ENCODE assay signal across 1 cellular context in the genomic region with DNA sequence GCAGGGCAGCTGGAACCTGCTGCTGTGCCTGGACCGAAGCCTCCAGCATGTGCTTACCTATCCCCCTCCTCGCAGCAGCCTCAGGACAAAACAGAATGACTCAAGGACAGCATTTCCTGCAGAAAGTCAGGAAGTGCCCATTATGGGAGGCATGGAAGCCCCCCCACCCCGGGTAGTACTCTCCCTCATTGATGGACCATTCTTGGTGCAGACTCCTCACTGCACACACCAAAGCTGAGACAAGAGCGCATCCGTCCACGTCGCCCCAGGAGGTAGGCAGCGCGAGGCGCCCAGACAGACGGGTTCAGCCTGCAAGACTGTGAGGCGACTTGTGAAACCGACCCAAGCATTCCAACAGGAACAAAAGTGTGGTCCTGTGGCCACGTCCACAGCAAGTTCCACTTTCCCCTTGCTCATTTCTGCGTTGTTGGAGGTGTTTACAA.
TF ChIP-seq lines count a peak whose summit lies in the region.

No MANE protein-coding gene starts in this region.

TF ChIP-seq in GM23338, 12 proteins besides CTCF, POLR2A, EP300 and RAD21 (continued from another document):
- TF ChIP-seq, protein P1, sequence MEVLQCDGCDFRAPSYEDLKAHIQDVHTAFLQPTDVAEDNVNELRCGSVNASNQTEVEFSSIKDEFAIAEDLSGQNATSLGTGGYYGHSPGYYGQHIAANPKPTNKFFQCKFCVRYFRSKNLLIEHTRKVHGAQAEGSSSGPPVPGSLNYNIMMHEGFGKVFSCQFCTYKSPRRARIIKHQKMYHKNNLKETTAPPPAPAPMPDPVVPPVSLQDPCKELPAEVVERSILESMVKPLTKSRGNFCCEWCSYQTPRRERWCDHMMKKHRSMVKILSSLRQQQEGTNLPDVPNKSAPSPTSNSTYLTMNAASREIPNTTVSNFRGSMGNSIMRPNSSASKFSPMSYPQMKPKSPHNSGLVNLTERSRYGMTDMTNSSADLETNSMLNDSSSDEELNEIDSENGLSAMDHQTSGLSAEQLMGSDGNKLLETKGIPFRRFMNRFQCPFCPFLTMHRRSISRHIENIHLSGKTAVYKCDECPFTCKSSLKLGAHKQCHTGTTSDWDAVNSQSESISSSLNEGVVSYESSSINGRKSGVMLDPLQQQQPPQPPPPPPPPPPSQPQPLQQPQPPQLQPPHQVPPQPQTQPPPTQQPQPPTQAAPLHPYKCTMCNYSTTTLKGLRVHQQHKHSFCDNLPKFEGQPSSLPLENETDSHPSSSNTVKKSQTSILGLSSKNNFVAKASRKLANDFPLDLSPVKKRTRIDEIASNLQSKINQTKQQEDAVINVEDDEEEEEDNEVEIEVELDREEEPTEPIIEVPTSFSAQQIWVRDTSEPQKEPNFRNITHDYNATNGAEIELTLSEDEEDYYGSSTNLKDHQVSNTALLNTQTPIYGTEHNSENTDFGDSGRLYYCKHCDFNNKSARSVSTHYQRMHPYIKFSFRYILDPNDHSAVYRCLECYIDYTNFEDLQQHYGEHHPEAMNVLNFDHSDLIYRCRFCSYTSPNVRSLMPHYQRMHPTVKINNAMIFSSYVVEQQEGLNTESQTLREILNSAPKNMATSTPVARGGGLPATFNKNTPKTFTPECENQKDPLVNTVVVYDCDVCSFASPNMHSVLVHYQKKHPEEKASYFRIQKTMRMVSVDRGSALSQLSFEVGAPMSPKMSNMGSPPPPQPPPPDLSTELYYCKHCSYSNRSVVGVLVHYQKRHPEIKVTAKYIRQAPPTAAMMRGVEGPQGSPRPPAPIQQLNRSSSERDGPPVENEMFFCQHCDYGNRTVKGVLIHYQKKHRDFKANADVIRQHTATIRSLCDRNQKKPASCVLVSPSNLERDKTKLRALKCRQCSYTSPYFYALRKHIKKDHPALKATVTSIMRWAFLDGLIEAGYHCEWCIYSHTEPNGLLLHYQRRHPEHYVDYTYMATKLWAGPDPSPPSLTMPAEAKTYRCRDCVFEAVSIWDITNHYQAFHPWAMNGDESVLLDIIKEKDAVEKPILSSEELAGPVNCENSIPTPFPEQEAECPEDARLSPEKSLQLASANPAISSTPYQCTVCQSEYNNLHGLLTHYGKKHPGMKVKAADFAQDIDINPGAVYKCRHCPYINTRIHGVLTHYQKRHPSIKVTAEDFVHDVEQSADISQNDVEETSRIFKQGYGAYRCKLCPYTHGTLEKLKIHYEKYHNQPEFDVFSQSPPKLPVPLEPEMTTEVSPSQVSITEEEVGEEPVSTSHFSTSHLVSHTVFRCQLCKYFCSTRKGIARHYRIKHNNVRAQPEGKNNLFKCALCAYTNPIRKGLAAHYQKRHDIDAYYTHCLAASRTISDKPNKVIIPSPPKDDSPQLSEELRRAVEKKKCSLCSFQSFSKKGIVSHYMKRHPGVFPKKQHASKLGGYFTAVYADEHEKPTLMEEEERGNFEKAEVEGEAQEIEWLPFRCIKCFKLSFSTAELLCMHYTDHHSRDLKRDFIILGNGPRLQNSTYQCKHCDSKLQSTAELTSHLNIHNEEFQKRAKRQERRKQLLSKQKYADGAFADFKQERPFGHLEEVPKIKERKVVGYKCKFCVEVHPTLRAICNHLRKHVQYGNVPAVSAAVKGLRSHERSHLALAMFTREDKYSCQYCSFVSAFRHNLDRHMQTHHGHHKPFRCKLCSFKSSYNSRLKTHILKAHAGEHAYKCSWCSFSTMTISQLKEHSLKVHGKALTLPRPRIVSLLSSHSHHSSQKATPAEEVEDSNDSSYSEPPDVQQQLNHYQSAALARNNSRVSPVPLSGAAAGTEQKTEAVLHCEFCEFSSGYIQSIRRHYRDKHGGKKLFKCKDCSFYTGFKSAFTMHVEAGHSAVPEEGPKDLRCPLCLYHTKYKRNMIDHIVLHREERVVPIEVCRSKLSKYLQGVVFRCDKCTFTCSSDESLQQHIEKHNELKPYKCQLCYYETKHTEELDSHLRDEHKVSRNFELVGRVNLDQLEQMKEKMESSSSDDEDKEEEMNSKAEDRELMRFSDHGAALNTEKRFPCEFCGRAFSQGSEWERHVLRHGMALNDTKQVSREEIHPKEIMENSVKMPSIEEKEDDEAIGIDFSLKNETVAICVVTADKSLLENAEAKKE (CRISPR knock-in tag; IDR thresholded peaks at IDR 0.05): no peak
- TF ChIP-seq, protein P2, sequence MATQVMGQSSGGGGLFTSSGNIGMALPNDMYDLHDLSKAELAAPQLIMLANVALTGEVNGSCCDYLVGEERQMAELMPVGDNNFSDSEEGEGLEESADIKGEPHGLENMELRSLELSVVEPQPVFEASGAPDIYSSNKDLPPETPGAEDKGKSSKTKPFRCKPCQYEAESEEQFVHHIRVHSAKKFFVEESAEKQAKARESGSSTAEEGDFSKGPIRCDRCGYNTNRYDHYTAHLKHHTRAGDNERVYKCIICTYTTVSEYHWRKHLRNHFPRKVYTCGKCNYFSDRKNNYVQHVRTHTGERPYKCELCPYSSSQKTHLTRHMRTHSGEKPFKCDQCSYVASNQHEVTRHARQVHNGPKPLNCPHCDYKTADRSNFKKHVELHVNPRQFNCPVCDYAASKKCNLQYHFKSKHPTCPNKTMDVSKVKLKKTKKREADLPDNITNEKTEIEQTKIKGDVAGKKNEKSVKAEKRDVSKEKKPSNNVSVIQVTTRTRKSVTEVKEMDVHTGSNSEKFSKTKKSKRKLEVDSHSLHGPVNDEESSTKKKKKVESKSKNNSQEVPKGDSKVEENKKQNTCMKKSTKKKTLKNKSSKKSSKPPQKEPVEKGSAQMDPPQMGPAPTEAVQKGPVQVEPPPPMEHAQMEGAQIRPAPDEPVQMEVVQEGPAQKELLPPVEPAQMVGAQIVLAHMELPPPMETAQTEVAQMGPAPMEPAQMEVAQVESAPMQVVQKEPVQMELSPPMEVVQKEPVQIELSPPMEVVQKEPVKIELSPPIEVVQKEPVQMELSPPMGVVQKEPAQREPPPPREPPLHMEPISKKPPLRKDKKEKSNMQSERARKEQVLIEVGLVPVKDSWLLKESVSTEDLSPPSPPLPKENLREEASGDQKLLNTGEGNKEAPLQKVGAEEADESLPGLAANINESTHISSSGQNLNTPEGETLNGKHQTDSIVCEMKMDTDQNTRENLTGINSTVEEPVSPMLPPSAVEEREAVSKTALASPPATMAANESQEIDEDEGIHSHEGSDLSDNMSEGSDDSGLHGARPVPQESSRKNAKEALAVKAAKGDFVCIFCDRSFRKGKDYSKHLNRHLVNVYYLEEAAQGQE (IDR thresholded peaks at IDR 0.05; ENCODE audit: unreplicated experiment): no peak
- TF ChIP-seq EZH2phosphoT487 (IDR thresholded peaks at IDR 0.05; ENCODE audit: unreplicated experiment) (no peak), EZH2 (IDR thresholded peaks at IDR 0.05; ENCODE audit: low read depth, unreplicated experiment) (no peak), ZNF331 (CRISPR knock-in tag; IDR thresholded peaks at IDR 0.05; ENCODE audit: low read depth) (no peak), POLR2AphosphoS5 (IDR thresholded peaks at IDR 0.05; ENCODE audit: low read depth) (no peak), ZNF114 (CRISPR knock-in tag; IDR thresholded peaks at IDR 0.05) (no peak)
